Comparison of ENCODE assay signal across 1 cellular context in the genomic region with DNA sequence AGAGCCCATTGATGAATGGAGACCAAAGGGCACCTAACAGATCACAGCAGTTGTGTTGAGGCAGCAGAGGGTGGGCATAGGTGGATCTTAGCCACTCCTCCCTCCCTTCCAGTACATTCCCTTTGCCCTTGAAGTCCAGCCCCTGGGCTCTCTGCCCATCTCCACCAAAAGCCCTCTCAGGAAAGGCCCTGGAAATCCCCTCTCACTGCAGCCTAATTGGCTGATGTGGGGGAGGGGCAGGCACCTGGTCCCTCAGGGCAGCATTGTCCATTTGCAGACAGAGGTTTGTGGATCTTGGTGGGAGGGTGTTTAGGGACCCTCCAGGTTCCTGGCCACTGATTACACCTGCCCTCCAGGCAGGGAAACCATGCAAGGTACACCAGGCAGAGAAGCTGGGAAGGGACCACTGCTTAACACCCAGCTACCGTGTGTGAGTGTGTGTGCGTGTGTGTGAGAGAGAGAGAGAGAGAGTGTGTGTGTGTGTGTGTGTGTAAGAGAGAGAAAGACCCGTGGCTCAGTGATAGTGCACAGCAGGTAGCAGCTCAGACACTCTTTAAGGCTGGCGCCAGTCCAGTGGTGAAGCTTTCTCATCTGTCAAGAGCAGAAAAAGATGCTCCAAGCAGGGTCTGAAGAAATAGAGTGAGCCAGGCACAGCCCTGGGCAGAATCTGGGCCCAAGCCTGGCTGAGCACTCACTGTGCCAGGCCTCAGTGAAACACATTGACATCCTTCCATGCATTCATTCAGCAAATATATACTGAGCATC.
TF ChIP-seq lines count a peak whose summit lies in the region.

No MANE protein-coding gene starts in this region.

TF ChIP-seq in H1, 55 proteins besides CTCF, POLR2A, EP300 and RAD21:
- TF ChIP-seq, protein P1, sequence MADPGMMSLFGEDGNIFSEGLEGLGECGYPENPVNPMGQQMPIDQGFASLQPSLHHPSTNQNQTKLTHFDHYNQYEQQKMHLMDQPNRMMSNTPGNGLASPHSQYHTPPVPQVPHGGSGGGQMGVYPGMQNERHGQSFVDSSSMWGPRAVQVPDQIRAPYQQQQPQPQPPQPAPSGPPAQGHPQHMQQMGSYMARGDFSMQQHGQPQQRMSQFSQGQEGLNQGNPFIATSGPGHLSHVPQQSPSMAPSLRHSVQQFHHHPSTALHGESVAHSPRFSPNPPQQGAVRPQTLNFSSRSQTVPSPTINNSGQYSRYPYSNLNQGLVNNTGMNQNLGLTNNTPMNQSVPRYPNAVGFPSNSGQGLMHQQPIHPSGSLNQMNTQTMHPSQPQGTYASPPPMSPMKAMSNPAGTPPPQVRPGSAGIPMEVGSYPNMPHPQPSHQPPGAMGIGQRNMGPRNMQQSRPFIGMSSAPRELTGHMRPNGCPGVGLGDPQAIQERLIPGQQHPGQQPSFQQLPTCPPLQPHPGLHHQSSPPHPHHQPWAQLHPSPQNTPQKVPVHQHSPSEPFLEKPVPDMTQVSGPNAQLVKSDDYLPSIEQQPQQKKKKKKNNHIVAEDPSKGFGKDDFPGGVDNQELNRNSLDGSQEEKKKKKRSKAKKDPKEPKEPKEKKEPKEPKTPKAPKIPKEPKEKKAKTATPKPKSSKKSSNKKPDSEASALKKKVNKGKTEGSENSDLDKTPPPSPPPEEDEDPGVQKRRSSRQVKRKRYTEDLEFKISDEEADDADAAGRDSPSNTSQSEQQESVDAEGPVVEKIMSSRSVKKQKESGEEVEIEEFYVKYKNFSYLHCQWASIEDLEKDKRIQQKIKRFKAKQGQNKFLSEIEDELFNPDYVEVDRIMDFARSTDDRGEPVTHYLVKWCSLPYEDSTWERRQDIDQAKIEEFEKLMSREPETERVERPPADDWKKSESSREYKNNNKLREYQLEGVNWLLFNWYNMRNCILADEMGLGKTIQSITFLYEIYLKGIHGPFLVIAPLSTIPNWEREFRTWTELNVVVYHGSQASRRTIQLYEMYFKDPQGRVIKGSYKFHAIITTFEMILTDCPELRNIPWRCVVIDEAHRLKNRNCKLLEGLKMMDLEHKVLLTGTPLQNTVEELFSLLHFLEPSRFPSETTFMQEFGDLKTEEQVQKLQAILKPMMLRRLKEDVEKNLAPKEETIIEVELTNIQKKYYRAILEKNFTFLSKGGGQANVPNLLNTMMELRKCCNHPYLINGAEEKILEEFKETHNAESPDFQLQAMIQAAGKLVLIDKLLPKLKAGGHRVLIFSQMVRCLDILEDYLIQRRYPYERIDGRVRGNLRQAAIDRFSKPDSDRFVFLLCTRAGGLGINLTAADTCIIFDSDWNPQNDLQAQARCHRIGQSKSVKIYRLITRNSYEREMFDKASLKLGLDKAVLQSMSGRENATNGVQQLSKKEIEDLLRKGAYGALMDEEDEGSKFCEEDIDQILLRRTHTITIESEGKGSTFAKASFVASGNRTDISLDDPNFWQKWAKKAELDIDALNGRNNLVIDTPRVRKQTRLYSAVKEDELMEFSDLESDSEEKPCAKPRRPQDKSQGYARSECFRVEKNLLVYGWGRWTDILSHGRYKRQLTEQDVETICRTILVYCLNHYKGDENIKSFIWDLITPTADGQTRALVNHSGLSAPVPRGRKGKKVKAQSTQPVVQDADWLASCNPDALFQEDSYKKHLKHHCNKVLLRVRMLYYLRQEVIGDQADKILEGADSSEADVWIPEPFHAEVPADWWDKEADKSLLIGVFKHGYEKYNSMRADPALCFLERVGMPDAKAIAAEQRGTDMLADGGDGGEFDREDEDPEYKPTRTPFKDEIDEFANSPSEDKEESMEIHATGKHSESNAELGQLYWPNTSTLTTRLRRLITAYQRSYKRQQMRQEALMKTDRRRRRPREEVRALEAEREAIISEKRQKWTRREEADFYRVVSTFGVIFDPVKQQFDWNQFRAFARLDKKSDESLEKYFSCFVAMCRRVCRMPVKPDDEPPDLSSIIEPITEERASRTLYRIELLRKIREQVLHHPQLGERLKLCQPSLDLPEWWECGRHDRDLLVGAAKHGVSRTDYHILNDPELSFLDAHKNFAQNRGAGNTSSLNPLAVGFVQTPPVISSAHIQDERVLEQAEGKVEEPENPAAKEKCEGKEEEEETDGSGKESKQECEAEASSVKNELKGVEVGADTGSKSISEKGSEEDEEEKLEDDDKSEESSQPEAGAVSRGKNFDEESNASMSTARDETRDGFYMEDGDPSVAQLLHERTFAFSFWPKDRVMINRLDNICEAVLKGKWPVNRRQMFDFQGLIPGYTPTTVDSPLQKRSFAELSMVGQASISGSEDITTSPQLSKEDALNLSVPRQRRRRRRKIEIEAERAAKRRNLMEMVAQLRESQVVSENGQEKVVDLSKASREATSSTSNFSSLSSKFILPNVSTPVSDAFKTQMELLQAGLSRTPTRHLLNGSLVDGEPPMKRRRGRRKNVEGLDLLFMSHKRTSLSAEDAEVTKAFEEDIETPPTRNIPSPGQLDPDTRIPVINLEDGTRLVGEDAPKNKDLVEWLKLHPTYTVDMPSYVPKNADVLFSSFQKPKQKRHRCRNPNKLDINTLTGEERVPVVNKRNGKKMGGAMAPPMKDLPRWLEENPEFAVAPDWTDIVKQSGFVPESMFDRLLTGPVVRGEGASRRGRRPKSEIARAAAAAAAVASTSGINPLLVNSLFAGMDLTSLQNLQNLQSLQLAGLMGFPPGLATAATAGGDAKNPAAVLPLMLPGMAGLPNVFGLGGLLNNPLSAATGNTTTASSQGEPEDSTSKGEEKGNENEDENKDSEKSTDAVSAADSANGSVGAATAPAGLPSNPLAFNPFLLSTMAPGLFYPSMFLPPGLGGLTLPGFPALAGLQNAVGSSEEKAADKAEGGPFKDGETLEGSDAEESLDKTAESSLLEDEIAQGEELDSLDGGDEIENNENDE (IDR thresholded peaks at IDR 0.05; ENCODE audit: insufficient replicate concordance, low read length): no peak
- no peak for TF ChIP-seq CBX8 (IDR thresholded peaks at IDR 0.05; ENCODE audit: borderline replicate concordance, low read depth, low read length)
- TF ChIP-seq, protein P2, sequence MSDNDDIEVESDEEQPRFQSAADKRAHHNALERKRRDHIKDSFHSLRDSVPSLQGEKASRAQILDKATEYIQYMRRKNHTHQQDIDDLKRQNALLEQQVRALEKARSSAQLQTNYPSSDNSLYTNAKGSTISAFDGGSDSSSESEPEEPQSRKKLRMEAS (IDR thresholded peaks at IDR 0.05): 0 out of 2 replicates have a peak, but pooled peaks have one; percentile 10
- TF ChIP-seq TEAD4 (IDR thresholded peaks at IDR 0.05; ENCODE audit: low read depth, low read length): no peak
- no peak for TF ChIP-seq YY1 (IDR thresholded peaks at IDR 0.05; ENCODE audit: low read depth, low read length)
- TF ChIP-seq RXRA (IDR thresholded peaks at IDR 0.05; ENCODE audit: insufficient read depth, low read depth, low read length): no peak
- TF ChIP-seq, protein P3, sequence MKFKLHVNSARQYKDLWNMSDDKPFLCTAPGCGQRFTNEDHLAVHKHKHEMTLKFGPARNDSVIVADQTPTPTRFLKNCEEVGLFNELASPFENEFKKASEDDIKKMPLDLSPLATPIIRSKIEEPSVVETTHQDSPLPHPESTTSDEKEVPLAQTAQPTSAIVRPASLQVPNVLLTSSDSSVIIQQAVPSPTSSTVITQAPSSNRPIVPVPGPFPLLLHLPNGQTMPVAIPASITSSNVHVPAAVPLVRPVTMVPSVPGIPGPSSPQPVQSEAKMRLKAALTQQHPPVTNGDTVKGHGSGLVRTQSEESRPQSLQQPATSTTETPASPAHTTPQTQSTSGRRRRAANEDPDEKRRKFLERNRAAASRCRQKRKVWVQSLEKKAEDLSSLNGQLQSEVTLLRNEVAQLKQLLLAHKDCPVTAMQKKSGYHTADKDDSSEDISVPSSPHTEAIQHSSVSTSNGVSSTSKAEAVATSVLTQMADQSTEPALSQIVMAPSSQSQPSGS (IDR thresholded peaks at IDR 0.05; ENCODE audit: low read length): no peak
- no peak for TF ChIP-seq FOSL1 (IDR thresholded peaks at IDR 0.05; ENCODE audit: insufficient read depth, low read depth, low read length)
- TF ChIP-seq POU5F1 (IDR thresholded peaks at IDR 0.05; ENCODE audit: low read depth, low read length): no peak
- TF ChIP-seq HDAC6 (IDR thresholded peaks at IDR 0.05; ENCODE audit: low read depth, low read length): no peak
- TF ChIP-seq JUND (IDR thresholded peaks at IDR 0.05; ENCODE audit: low read length): no peak
- no peak for TF ChIP-seq EGR1 (IDR thresholded peaks at IDR 0.05; ENCODE audit: borderline replicate concordance, low read depth, low read length)
- no peak for TF ChIP-seq KDM5A (IDR thresholded peaks at IDR 0.05; ENCODE audit: low read length)
- no peak for TF ChIP-seq ASH2L (IDR thresholded peaks at IDR 0.05; ENCODE audit: low read length)
- no peak for TF ChIP-seq CREB1 (IDR thresholded peaks at IDR 0.05)
- 0 out of 2 replicates have a peak, but pooled peaks have one; percentile 79 for TF ChIP-seq TCF12 (IDR thresholded peaks at IDR 0.05; ENCODE audit: low read depth, low read length)
- TF ChIP-seq GABPA (IDR thresholded peaks at IDR 0.05; ENCODE audit: borderline replicate concordance, insufficient read depth, low read length): no peak
TF ChIP-seq in H1: peak in this region for 2.
